13 cellular contexts compared by ENCODE assay signal in the genomic region with DNA sequence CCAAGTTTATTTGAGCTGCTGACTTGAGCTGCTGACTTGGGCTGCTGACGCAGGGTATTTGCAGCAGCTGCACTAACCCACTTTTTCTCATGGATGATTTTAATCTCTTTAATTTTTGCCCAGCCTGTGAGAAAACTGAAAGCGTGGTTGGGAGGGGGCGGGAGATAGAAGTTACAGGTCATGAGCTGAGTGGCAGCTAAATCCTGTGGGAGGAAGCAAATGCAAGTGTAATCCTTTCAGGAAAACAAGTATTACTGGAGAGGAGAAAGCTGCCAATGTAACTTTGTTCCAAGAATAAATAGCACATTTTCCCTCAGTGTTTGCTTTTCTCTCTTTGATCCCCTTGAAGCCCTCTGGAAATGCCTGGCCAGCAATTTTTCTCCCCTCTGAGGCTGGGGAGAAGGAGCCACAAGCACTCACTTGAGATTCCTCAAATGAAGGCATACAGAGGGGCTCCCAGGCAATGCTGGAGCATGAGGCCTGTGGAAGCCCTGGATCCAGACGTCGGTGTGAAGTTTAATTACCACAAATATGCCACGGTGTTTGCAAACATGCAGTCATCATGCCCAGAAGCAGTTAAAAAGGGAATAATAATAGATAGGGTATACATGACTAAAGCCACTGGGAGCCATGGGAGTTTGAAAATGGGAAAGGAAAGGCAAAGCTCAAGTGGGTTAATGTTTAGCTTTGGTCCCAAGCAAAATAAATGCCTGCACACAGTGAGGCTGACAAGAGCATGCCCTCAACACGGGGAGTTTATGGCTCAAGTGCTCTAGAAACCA. TPM values are rescaled to one million over a fixed set of nuclear protein-coding genes. Genes with fewer than 3 reads are reported as not detected.
DNase-seq lines count a peak whose midpoint lies in the region; ATAC-seq and TF ChIP-seq lines count a peak whose summit lies in the region.
"Had no signal": no experiment of that assay in that cellular context is flagged by ENCODE, and none has a peak within 500 bp of the region (broad histone marks: within the 10 kb centered on the region; RNA-seq: fewer than 3 reads in every experiment).

No MANE protein-coding gene starts in this region.

- peaks cover 8% of the 10 kb centered on the region; the same call in 1 of the 2 replicates for H3K79me2 ChIP-seq in DND-41 (ENCODE audit: insufficient read depth, low read length)

- H3K27ac ChIP-seq in DND-41 (ENCODE audit: low read length) = peak overlapping the region; percentile 85
- H3K27ac ChIP-seq in SJSA1 = peak overlapping the region; percentile 46; the same call in 1 of the 2 replicates
- H3K27ac ChIP-seq: colonic mucosa had no signal

- H3K4me2 ChIP-seq in DND-41 (ENCODE audit: insufficient read depth, low read length) = peak overlapping the region; percentile 58

- peak overlapping the region; percentile 48 for H3K9ac ChIP-seq in DND-41 (ENCODE audit: low read depth, low read length)

- peak; percentile 66 for DNase-seq in DND-41
- peak; percentile 63 to 80 for DNase-seq in SJSA1 (ENCODE audit: low read depth in 1 of 2, low spot score in 2 of 2)
- peak; percentile 21 for DNase-seq in inferior parietal cortex (ENCODE audit: extremely low spot score)
- peak; percentile 99 for DNase-seq in renal cortical epithelial cell (ENCODE audit: low read depth)
- no peak for DNase-seq in NCI-H1092 (lab: John Stamatoyannopoulos, UW)
- DNase-seq in SHP77 treated with DMSO at 0.1 percent for 48 hours (lab: John Stamatoyannopoulos, UW) = no peak
- no peak for DNase-seq in Calu3
- DNase-seq in NCI-H226 = no peak
- DNase-seq: colonic mucosa; NCI-H345; small intestine; stimulated activated naive CD8-positive, alpha-beta T cell treated with anti-CD3 and anti-CD28 coated beads, Interleukin-15, amount 100 ng/mL, for 72 hours had no signal

- TF ChIP-seq CTCF in DND-41 (IDR thresholded peaks at IDR 0.05; ENCODE audit: borderline replicate concordance, extremely low read depth, low read length, poor library complexity, severe bottlenecking) (no peak), Calu3 (IDR thresholded peaks at IDR 0.05; ENCODE audit: unreplicated experiment) (no peak)

- peak; percentile 76 for ATAC-seq in DND-41 (ENCODE audit: insufficient read depth, low read depth)
- ATAC-seq: stimulated activated naive CD8-positive, alpha-beta T cell treated with anti-CD3 and anti-CD28 coated beads, Interleukin-15, amount 100 ng/mL, for 72 hours had no signal

- H3K36me3 ChIP-seq in DND-41 (ENCODE audit: insufficient read depth, low read length) (no peaks in the 10 kb centered on the region), SJSA1 (no peaks in the 10 kb centered on the region)
- H3K36me3 ChIP-seq: colonic mucosa had no signal

- no peaks in the 10 kb centered on the region for H3K36me3 Mint-ChIP-seq in Calu3 (ENCODE audit: insufficient read depth, unreplicated experiment)

- no peaks in the 10 kb centered on the region for H4K20me1 ChIP-seq in DND-41 (ENCODE audit: insufficient read depth, low read length)

- BruUV-seq in Calu3 (replicated peaks; lab: Mats Ljungman, UMichigan) = no TSS peak

- no peak overlapping the region for H3K4me3 Mint-ChIP-seq in Calu3 (ENCODE audit: low read depth, unreplicated experiment)
- H3K4me3 Mint-ChIP-seq: stimulated activated naive CD8-positive, alpha-beta T cell treated with anti-CD3 and anti-CD28 coated beads, Interleukin-15, amount 100 ng/mL, for 72 hours had no signal

- no peak overlapping the region for H3K27ac Mint-ChIP-seq in Calu3 (ENCODE audit: unreplicated experiment)
- H3K27ac Mint-ChIP-seq: stimulated activated naive CD8-positive, alpha-beta T cell treated with anti-CD3 and anti-CD28 coated beads, Interleukin-15, amount 100 ng/mL, for 72 hours had no signal

- peaks cover 47% of the 10 kb centered on the region for H3K27me3 Mint-ChIP-seq in Calu3 (ENCODE audit: unreplicated experiment)

- H3K4me3 ChIP-seq in DND-41 (ENCODE audit: low read depth in 1 of 2, low read length in 2 of 2) (peak overlapping the region in 1 of 2 experiments; percentile 14; a peak in 2 of 4 replicates), SJSA1 (no peak overlapping the region)
- H3K4me3 ChIP-seq: colonic mucosa had no signal

- no peaks in the 10 kb centered on the region for H3K4me1 Mint-ChIP-seq in Calu3 (ENCODE audit: low read depth, unreplicated experiment)
- H3K4me1 Mint-ChIP-seq: stimulated activated naive CD8-positive, alpha-beta T cell treated with anti-CD3 and anti-CD28 coated beads, Interleukin-15, amount 100 ng/mL, for 72 hours had no signal

- intact Hi-C loops in Calu3 (cut with micrococcal nuclease; ENCODE audit: unreplicated experiment) = no loop called here

- no peaks in the 10 kb centered on the region for H3K9me3 Mint-ChIP-seq in Calu3 (ENCODE audit: low read depth, unreplicated experiment)
- H3K9me3 Mint-ChIP-seq: stimulated activated naive CD8-positive, alpha-beta T cell treated with anti-CD3 and anti-CD28 coated beads, Interleukin-15, amount 100 ng/mL, for 72 hours had no signal

- H2AFZ ChIP-seq in DND-41 (ENCODE audit: low read depth, low read length) = peak overlapping the region; percentile 3; the same call in 1 of the 2 replicates

- H3K9me3 ChIP-seq in DND-41 (ENCODE audit: insufficient read depth, low read length, severe bottlenecking) = no peaks in the 10 kb centered on the region
- H3K9me3 ChIP-seq in SJSA1 (replicated peaks) = no peaks in the 10 kb centered on the region
- H3K9me3 ChIP-seq: colonic mucosa had no signal

- H3K4me1 ChIP-seq in DND-41 (ENCODE audit: insufficient read depth, low read length) = peaks cover 89% of the 10 kb centered on the region
- peaks cover 22% of the 10 kb centered on the region for H3K4me1 ChIP-seq in SJSA1 (replicated peaks)
- H3K4me1 ChIP-seq: colonic mucosa had no signal

- CTCF ChIA-PET in Calu3 (lab: Charles Lee) = no interaction called here

- H3K27me3 ChIP-seq in DND-41 (ENCODE audit: insufficient read depth, low read length, poor library complexity) (no peaks in the 10 kb centered on the region), SJSA1 (replicated peaks) (no peaks in the 10 kb centered on the region)
- H3K27me3 ChIP-seq: colonic mucosa had no signal

RNA-seq across cellular contexts. Expression of a gene that starts 10.4 kb away (rescaled TPM):
- total RNA-seq in SJSA1 (2014; rRNA removed; shearing (Covaris generic)) = 152 and 214 TPM in 2 replicates
- total RNA-seq in renal cortical epithelial cell (82.8 and 202 TPM in 2 replicates), Calu3 (2022) (0.42 TPM in 1 of 2 replicates, not detected in the other)
- total RNA-seq: T-helper 1 cell treated with Interleukin-12 subunit alpha and Interleukin-12 subunit beta and Interleukin-4 antibody, amounts not matched to agents 30 ng/mL and 1 ng/mL, for 36 hours had no signal

Comparison
In these comparisons a context has a peak if more than half of its experiments do, and no peak if none do; other contexts are left out.
1. DNase-seq: peak in DND-41 (single experiment), SJSA1 (2 of 2), inferior parietal cortex (single experiment) and renal cortical epithelial cell (single experiment); none in NCI-H1092 (single experiment), SHP77 treated with DMSO at 0.1 percent for 48 hours (single experiment), Calu3 (single experiment) and NCI-H226 (single experiment).
2. RNA of a gene that starts 10.4 kb away (total RNA-seq): 152 to 214 TPM in SJSA1 and 82.8 to 202 TPM in renal cortical epithelial cell; 0.42 TPM in Calu3; every median in the first group is over 10 times any median in the second.